ENCODE assay signal across 1 cellular context in genomic region chr1:113195115-113195845, GRCh38.
TF ChIP-seq lines count a peak whose summit lies in the region.

No MANE protein-coding gene starts in this region.

TF ChIP-seq in WTC11, 78 proteins besides CTCF, POLR2A, EP300 and RAD21 (continued from another document):
- TF ChIP-seq, protein P1, sequence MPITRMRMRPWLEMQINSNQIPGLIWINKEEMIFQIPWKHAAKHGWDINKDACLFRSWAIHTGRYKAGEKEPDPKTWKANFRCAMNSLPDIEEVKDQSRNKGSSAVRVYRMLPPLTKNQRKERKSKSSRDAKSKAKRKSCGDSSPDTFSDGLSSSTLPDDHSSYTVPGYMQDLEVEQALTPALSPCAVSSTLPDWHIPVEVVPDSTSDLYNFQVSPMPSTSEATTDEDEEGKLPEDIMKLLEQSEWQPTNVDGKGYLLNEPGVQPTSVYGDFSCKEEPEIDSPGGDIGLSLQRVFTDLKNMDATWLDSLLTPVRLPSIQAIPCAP (CRISPR knock-in tag; IDR thresholded peaks at IDR 0.05), result no peak
- TF ChIP-seq, protein P2, sequence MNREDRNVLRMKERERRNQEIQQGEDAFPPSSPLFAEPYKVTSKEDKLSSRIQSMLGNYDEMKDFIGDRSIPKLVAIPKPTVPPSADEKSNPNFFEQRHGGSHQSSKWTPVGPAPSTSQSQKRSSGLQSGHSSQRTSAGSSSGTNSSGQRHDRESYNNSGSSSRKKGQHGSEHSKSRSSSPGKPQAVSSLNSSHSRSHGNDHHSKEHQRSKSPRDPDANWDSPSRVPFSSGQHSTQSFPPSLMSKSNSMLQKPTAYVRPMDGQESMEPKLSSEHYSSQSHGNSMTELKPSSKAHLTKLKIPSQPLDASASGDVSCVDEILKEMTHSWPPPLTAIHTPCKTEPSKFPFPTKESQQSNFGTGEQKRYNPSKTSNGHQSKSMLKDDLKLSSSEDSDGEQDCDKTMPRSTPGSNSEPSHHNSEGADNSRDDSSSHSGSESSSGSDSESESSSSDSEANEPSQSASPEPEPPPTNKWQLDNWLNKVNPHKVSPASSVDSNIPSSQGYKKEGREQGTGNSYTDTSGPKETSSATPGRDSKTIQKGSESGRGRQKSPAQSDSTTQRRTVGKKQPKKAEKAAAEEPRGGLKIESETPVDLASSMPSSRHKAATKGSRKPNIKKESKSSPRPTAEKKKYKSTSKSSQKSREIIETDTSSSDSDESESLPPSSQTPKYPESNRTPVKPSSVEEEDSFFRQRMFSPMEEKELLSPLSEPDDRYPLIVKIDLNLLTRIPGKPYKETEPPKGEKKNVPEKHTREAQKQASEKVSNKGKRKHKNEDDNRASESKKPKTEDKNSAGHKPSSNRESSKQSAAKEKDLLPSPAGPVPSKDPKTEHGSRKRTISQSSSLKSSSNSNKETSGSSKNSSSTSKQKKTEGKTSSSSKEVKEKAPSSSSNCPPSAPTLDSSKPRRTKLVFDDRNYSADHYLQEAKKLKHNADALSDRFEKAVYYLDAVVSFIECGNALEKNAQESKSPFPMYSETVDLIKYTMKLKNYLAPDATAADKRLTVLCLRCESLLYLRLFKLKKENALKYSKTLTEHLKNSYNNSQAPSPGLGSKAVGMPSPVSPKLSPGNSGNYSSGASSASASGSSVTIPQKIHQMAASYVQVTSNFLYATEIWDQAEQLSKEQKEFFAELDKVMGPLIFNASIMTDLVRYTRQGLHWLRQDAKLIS (CRISPR knock-in tag; IDR thresholded peaks at IDR 0.05; ENCODE audit: borderline replicate concordance), result no peak
- TF ChIP-seq ZNF671 (CRISPR knock-in tag; IDR thresholded peaks at IDR 0.05) (no peak), JAZF1 (CRISPR knock-in tag; IDR thresholded peaks at IDR 0.05) (no peak), ZNF219 (CRISPR knock-in tag; IDR thresholded peaks at IDR 0.05; ENCODE audit: borderline replicate concordance) (no peak), TEAD1 (CRISPR knock-in tag; IDR thresholded peaks at IDR 0.05) (no peak), ZBTB21 (CRISPR knock-in tag; IDR thresholded peaks at IDR 0.05; ENCODE audit: borderline replicate concordance) (no peak)
- TF ChIP-seq, protein P3, sequence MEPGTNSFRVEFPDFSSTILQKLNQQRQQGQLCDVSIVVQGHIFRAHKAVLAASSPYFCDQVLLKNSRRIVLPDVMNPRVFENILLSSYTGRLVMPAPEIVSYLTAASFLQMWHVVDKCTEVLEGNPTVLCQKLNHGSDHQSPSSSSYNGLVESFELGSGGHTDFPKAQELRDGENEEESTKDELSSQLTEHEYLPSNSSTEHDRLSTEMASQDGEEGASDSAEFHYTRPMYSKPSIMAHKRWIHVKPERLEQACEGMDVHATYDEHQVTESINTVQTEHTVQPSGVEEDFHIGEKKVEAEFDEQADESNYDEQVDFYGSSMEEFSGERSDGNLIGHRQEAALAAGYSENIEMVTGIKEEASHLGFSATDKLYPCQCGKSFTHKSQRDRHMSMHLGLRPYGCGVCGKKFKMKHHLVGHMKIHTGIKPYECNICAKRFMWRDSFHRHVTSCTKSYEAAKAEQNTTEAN (CRISPR knock-in tag; IDR thresholded peaks at IDR 0.05), result no peak
